Comparison of ENCODE assay signal across 18 cellular contexts in the genomic region with DNA sequence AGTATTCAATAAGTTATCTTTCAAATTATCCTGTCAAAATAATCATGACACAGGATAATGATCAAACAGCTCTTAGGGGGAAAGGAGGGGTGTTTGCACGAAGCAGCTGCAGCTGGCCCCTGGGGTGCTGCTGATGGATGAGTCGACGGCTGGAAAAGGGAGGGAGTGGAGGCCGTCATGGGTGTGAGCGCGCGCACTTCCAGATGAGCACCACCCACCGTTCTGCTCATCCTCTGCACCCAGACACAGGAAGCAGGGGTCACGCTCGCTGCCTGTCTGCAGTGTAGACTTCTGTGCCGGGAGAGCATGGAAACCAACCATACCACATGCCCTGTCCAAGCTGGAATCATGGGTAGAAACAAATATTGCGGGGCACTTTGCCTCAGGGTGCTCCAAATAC.
DNase-seq lines count a peak whose midpoint lies in the region; ATAC-seq and TF ChIP-seq lines count a peak whose summit lies in the region.
"Had no signal": no experiment of that assay in that cellular context is flagged by ENCODE, and none has a peak within 500 bp of the region (broad histone marks: within the 10 kb centered on the region; RNA-seq: fewer than 3 reads in every experiment).

No MANE protein-coding gene starts in this region.

- no peaks in the 10 kb centered on the region for H3K9me3 ChIP-seq in esophagus muscularis mucosa
- 0 out of 2 replicates have a peak, but pooled peaks cover 2% of the 10 kb centered on the region for H3K9me3 ChIP-seq in PC-9 (ENCODE audit: insufficient read depth, low read depth)
- no peaks in the 10 kb centered on the region for H3K9me3 ChIP-seq in MM.1S (replicated peaks; ENCODE audit: insufficient read depth, low read length)
- H3K9me3 ChIP-seq: left ventricle myocardium inferior, sigmoid colon had no signal

- CTCF ChIA-PET in activated CD8-positive, alpha-beta memory T cell treated with anti-CD3 and anti-CD28 coated beads, Interleukin-2, amount 10 ng/mL, durations not matched to agents 7 days and 5 days (lab: Charles Lee) = no interaction called here
- CTCF ChIA-PET in PC-9 (lab: Charles Lee) = no interaction called here

- H3K4me2 ChIP-seq in PC-9 = no peak overlapping the region
- no peak overlapping the region for H3K4me2 ChIP-seq in MM.1S (ENCODE audit: low read depth, low read length)

- H3K79me2 ChIP-seq in PC-9 (ENCODE audit: low read depth) (no peaks in the 10 kb centered on the region), MM.1S (ENCODE audit: low read length) (no peaks in the 10 kb centered on the region)

- H3K4me3 ChIP-seq in esophagus muscularis mucosa (no peak overlapping the region), PC-9 (no peak overlapping the region), MM.1S (ENCODE audit: low read length) (no peak overlapping the region)
- H3K4me3 ChIP-seq: left ventricle myocardium inferior, sigmoid colon had no signal

- POLR2A ChIA-PET in PC-9 (lab: Charles Lee; ENCODE audit: unreplicated experiment) = no interaction called here

- no peak overlapping the region for H3K27ac Mint-ChIP-seq in activated CD8-positive, alpha-beta memory T cell treated with anti-CD3 and anti-CD28 coated beads, Interleukin-2, amount 10 ng/mL, durations not matched to agents 7 days and 5 days
- no peak overlapping the region for H3K27ac Mint-ChIP-seq in immature natural killer cell
- H3K27ac Mint-ChIP-seq: activated naive CD8-positive, alpha-beta T cell treated with anti-CD3 and anti-CD28 coated beads, Interleukin-2, amount 10 ng/mL, durations not matched to agents 7 days and 5 days; activated T-helper 2 cell treated with anti-CD3 and anti-CD28 coated beads, Interferon-gamma antibody, Interleukin-2, Interleukin-4, amounts not matched to agents 10 μg/mL and 5 μg/mL and 100 μg/mL, durations not matched to agents 14 hours and 24 hours and 36 hours; H9 had no signal

- H2AFZ ChIP-seq in PC-9 = no peak overlapping the region
- no peak overlapping the region for H2AFZ ChIP-seq in MM.1S (ENCODE audit: low read length)

- no peaks in the 10 kb centered on the region for H3K36me3 Mint-ChIP-seq in activated CD8-positive, alpha-beta memory T cell treated with anti-CD3 and anti-CD28 coated beads, Interleukin-2, amount 10 ng/mL, durations not matched to agents 7 days and 5 days
- H3K36me3 Mint-ChIP-seq in immature natural killer cell = no peaks in the 10 kb centered on the region
- H3K36me3 Mint-ChIP-seq: activated naive CD8-positive, alpha-beta T cell treated with anti-CD3 and anti-CD28 coated beads, Interleukin-2, amount 10 ng/mL, durations not matched to agents 7 days and 5 days had no signal

- peaks cover 0 to 48% (median 0%) of the 10 kb centered on the region in 4 donors for H3K27me3 ChIP-seq in esophagus muscularis mucosa
- peaks cover 95% of the 10 kb centered on the region for H3K27me3 ChIP-seq in PC-9 (ENCODE audit: insufficient read depth, low read depth)
- no peaks in the 10 kb centered on the region for H3K27me3 ChIP-seq in MM.1S (replicated peaks; ENCODE audit: insufficient read depth, low read length)
- H3K27me3 ChIP-seq: sigmoid colon had no signal

- 37% methylated on average over 12 of the region's 12 CpGs for WGBS in esophagus muscularis mucosa

- H3K4me1 Mint-ChIP-seq in activated CD8-positive, alpha-beta memory T cell treated with anti-CD3 and anti-CD28 coated beads, Interleukin-2, amount 10 ng/mL, durations not matched to agents 7 days and 5 days = no peaks in the 10 kb centered on the region
- H3K4me1 Mint-ChIP-seq in immature natural killer cell = no peaks in the 10 kb centered on the region
- H3K4me1 Mint-ChIP-seq: activated naive CD8-positive, alpha-beta T cell treated with anti-CD3 and anti-CD28 coated beads, Interleukin-2, amount 10 ng/mL, durations not matched to agents 7 days and 5 days; central memory CD8-positive, alpha-beta T cell; H9 had no signal

- H3K27me3 Mint-ChIP-seq in activated CD8-positive, alpha-beta memory T cell treated with anti-CD3 and anti-CD28 coated beads, Interleukin-2, amount 10 ng/mL, durations not matched to agents 7 days and 5 days = no peaks in the 10 kb centered on the region
- H3K27me3 Mint-ChIP-seq in immature natural killer cell (ENCODE audit: low read depth in 3 of 3) = peaks cover 1 to 5% (median 2%) of the 10 kb centered on the region in 3 donors
- H3K27me3 Mint-ChIP-seq: activated naive CD8-positive, alpha-beta T cell treated with anti-CD3 and anti-CD28 coated beads, Interleukin-2, amount 10 ng/mL, durations not matched to agents 7 days and 5 days had no signal

- H3K4me3 Mint-ChIP-seq in activated CD8-positive, alpha-beta memory T cell treated with anti-CD3 and anti-CD28 coated beads, Interleukin-2, amount 10 ng/mL, durations not matched to agents 7 days and 5 days = no peak overlapping the region
- H3K4me3 Mint-ChIP-seq in immature natural killer cell = no peak overlapping the region
- H3K4me3 Mint-ChIP-seq: activated naive CD8-positive, alpha-beta T cell treated with anti-CD3 and anti-CD28 coated beads, Interleukin-2, amount 10 ng/mL, durations not matched to agents 7 days and 5 days; central memory CD8-positive, alpha-beta T cell; H9 had no signal

- no peak for TF ChIP-seq POLR2A in esophagus muscularis mucosa (IDR thresholded peaks at IDR 0.05; ENCODE audit: low read depth)

- H3K9me3 Mint-ChIP-seq in activated CD8-positive, alpha-beta memory T cell treated with anti-CD3 and anti-CD28 coated beads, Interleukin-2, amount 10 ng/mL, durations not matched to agents 7 days and 5 days (ENCODE audit: low read depth) = peaks cover 2% of the 10 kb centered on the region
- no peaks in the 10 kb centered on the region for H3K9me3 Mint-ChIP-seq in immature natural killer cell
- H3K9me3 Mint-ChIP-seq: activated naive CD8-positive, alpha-beta T cell treated with anti-CD3 and anti-CD28 coated beads, Interleukin-2, amount 10 ng/mL, durations not matched to agents 7 days and 5 days; activated T-helper 2 cell treated with anti-CD3 and anti-CD28 coated beads, Interferon-gamma antibody, Interleukin-2, Interleukin-4, amounts not matched to agents 10 μg/mL and 5 μg/mL and 100 μg/mL, durations not matched to agents 14 hours and 24 hours and 36 hours; central memory CD8-positive, alpha-beta T cell had no signal

- H3K27ac ChIP-seq in esophagus muscularis mucosa (replicated peaks in 1 of 4) (no peak overlapping the region), PC-9 (no peak overlapping the region), MM.1S (ENCODE audit: low read length) (no peak overlapping the region)
- H3K27ac ChIP-seq: left ventricle myocardium inferior had no signal

- H3K9ac ChIP-seq in MM.1S (ENCODE audit: low read length) = no peak overlapping the region

- H3K36me3 ChIP-seq in esophagus muscularis mucosa (no peaks in the 10 kb centered on the region), PC-9 (ENCODE audit: low read depth) (no peaks in the 10 kb centered on the region), MM.1S (replicated peaks; ENCODE audit: insufficient read depth, low read length) (no peaks in the 10 kb centered on the region)
- H3K36me3 ChIP-seq: left ventricle myocardium inferior, sigmoid colon had no signal

- intact Hi-C loops in esophagus muscularis mucosa (cut with DNase I) (no loop called here), PC-9 (cut with micrococcal nuclease; ENCODE audit: unreplicated experiment) (no loop called here)

- DNase-seq in activated CD8-positive, alpha-beta memory T cell treated with anti-CD3 and anti-CD28 coated beads, Interleukin-2, amount 10 ng/mL, durations not matched to agents 7 days and 5 days = peak; percentile 16
- no peak for DNase-seq in activated CD8-positive, alpha-beta memory T cell treated with anti-CD3 and anti-CD28 coated beads, Interleukin-2, amount 50 U/mL, for 48 hours
- DNase-seq in NCI-H345 (lab: John Stamatoyannopoulos, UW) (peak; percentile 67), esophagus muscularis mucosa (ENCODE audit: extremely low spot score) (peak; percentile 90), immature natural killer cell (no peak), PC-9 (no peak), MM.1S (no peak), GF-D8 (lab: John Stamatoyannopoulos, UW) (no peak)
- DNase-seq: activated CD4-positive, alpha-beta T cell treated with anti-CD3 and anti-CD28 coated beads for 4 hours; activated naive CD8-positive, alpha-beta T cell treated with anti-CD3 and anti-CD28 coated beads, Interleukin-2, amount 10 ng/mL, durations not matched to agents 7 days and 5 days; DMS 273 treated with DMSO at 0.1 percent for 48 hours; H9; left ventricle myocardium inferior; NCI-H187 treated with DMSO at 0.1 percent for 48 hours; NCI-H524; sigmoid colon had no signal

- peaks cover 0 to 12% (median 8%) of the 10 kb centered on the region in 4 donors for H3K4me1 ChIP-seq in esophagus muscularis mucosa
- H3K4me1 ChIP-seq in PC-9 (replicated peaks; ENCODE audit: insufficient read depth) = no peaks in the 10 kb centered on the region
- H3K4me1 ChIP-seq in MM.1S (ENCODE audit: low read length) = no peaks in the 10 kb centered on the region
- H3K4me1 ChIP-seq: left ventricle myocardium inferior had no signal

- TF ChIP-seq CTCF in esophagus muscularis mucosa (IDR thresholded peaks at IDR 0.05) = no peak
- TF ChIP-seq CTCF in PC-9 (conservative IDR thresholded peaks at IDR 0.05) = no peak
- no peak for TF ChIP-seq CTCF in MM.1S (IDR thresholded peaks at IDR 0.05; ENCODE audit: low read length)

- no peaks in the 10 kb centered on the region for H3K9me2 ChIP-seq in PC-9 (ENCODE audit: insufficient read depth)
- H3K9me2 ChIP-seq in MM.1S (replicated peaks; ENCODE audit: insufficient read depth, low read length) = no peaks in the 10 kb centered on the region

- no peak for TF ChIP-seq EP300 in esophagus muscularis mucosa (IDR thresholded peaks at IDR 0.05)

- no peak for ATAC-seq in activated CD8-positive, alpha-beta memory T cell treated with anti-CD3 and anti-CD28 coated beads, Interleukin-2, amount 10 ng/mL, durations not matched to agents 7 days and 5 days

- BruUV-seq in PC-9 (replicated peaks; lab: Mats Ljungman, UMichigan) = no TSS peak

- H3F3A ChIP-seq in PC-9 (ENCODE audit: insufficient read depth, low read depth) (no peaks in the 10 kb centered on the region), MM.1S (ENCODE audit: insufficient read depth, low read length) (no peaks in the 10 kb centered on the region)

- H4K20me1 ChIP-seq in PC-9 (ENCODE audit: insufficient read depth) = no peaks in the 10 kb centered on the region
- H4K20me1 ChIP-seq in MM.1S (ENCODE audit: insufficient read depth, low read length) = no peaks in the 10 kb centered on the region

Comparison
In these comparisons a context has a peak if more than half of its experiments do, and no peak if none do; other contexts are left out.
1. DNase-seq: peak in activated CD8-positive, alpha-beta memory T cell treated with anti-CD3 and anti-CD28 coated beads, Interleukin-2, amount 10 ng/mL, durations not matched to agents 7 days and 5 days (single experiment), NCI-H345 (single experiment) and esophagus muscularis mucosa (single experiment); none in activated CD8-positive, alpha-beta memory T cell treated with anti-CD3 and anti-CD28 coated beads, Interleukin-2, amount 50 U/mL, for 48 hours (single experiment), immature natural killer cell (0 of 3), PC-9 (0 of 2), MM.1S (single experiment) and GF-D8 (single experiment).